Comparison of ENCODE assay signal across 23 cellular contexts in genomic region chr14:43243168-43243567, GRCh38.
DNase-seq lines count a peak whose midpoint lies in the region; ATAC-seq, FAIRE-seq and TF ChIP-seq lines count a peak whose summit lies in the region.
"Had no signal": no experiment of that assay in that cellular context is flagged by ENCODE, and none has a peak within 500 bp of the region (broad histone marks: within the 10 kb centered on the region; RNA-seq: fewer than 3 reads in every experiment).

No MANE protein-coding gene starts in this region.

- TF ChIP-seq RAD21 in HepG2 (CRISPR knock-in tag; IDR thresholded peaks at IDR 0.05): no peak

- ATAC-seq in HepG2 (no peak), right lobe of liver (no peak)
- ATAC-seq: GM12878 had no signal

- intact Hi-C loops in HepG2 (cut with micrococcal nuclease; ENCODE audit: unreplicated experiment) (no loop called here), right lobe of liver (cut with DNase I) (no loop called here), posterior vena cava (cut with DNase I) (no loop called here)

- H3K27ac ChIP-seq in HepG2 (ENCODE audit: extremely low read length, insufficient read depth, low read length) (no peak overlapping the region), right lobe of liver (no peak overlapping the region), Karpas-422 (ENCODE audit: low read length) (no peak overlapping the region)
- H3K27ac ChIP-seq: 22Rv1, BLaER1 had no signal

- H3K9ac ChIP-seq in HepG2 (ENCODE audit: insufficient read depth, low read depth, low read length) (no peak overlapping the region), Karpas-422 (ENCODE audit: low read length) (no peak overlapping the region)
- H3K9ac ChIP-seq: BLaER1 had no signal

- FAIRE-seq in HepG2 (lab: Jason Lieb, UNC): no peak
- FAIRE-seq: GM12878, GM19239 had no signal

- no peak for DNase-seq in HepG2 (ENCODE audit: low spot score)
- no peak for DNase-seq in right lobe of liver
- DNase-seq in Karpas-422: no peak
- DNase-seq in posterior vena cava (ENCODE audit: low spot score): no peak
- DNase-seq in HPDE6-E6E7 (ENCODE audit: extremely low spot score): no peak
- DNase-seq: ACHN; BE2C; C1 segment of cervical spinal cord; CD4-positive, alpha-beta memory T cell; CD4-positive, CD25-positive, alpha-beta regulatory T cell; CD8-positive, alpha-beta memory T cell; COR-L47; DMS 273 treated with DMSO at 0.1 percent for 48 hours; DMS153; DMS53; DMS79; DND-41; EL; GDM1 had no signal

- H3K4me3 ChIP-seq in HepG2 (replicated peaks in 1 of 3; ENCODE audit: insufficient read depth in 1 of 3, low read depth in 2 of 3, low read length in 3 of 3) (no peak overlapping the region), right lobe of liver (no peak overlapping the region), Karpas-422 (ENCODE audit: low read length) (no peak overlapping the region)
- H3K4me3 ChIP-seq: BLaER1, GM12878 had no signal

- no TSS peak for BruUV-seq in HepG2 (replicated peaks; lab: Mats Ljungman, UMichigan)

- CTCF ChIA-PET in HepG2 (lab: Yijun Ruan, JAX; ENCODE audit: low intra/inter-chr PET ratio, low total read pairs): no interaction called here

- TF ChIP-seq CTCF in HepG2 (CRISPR knock-in tag; IDR thresholded peaks at IDR 0.05) (no peak), right lobe of liver (IDR thresholded peaks at IDR 0.05) (no peak)

- no peaks in the 10 kb centered on the region for H3K36me3 ChIP-seq in HepG2 (replicated peaks in 1 of 2; ENCODE audit: control insufficient read depth in 1 of 2, insufficient read depth in 2 of 2, low read length in 2 of 2)
- no peaks in the 10 kb centered on the region for H3K36me3 ChIP-seq in right lobe of liver
- no peaks in the 10 kb centered on the region for H3K36me3 ChIP-seq in Karpas-422 (ENCODE audit: insufficient read depth, low read length)
- H3K36me3 ChIP-seq: BE2C, BLaER1 had no signal

- H2AFZ ChIP-seq in HepG2 (ENCODE audit: low read length) (no peak overlapping the region), Karpas-422 (ENCODE audit: low read length) (peak overlapping the region; percentile 27; the same call in 1 of the 2 replicates)

- H3K27me3 ChIP-seq in HepG2 (ENCODE audit: control insufficient read depth in 1 of 2, insufficient read depth in 2 of 2, low read length in 2 of 2) (no peaks in the 10 kb centered on the region), right lobe of liver (no peaks in the 10 kb centered on the region), Karpas-422 (ENCODE audit: low read length) (no peaks in the 10 kb centered on the region)
- H3K27me3 ChIP-seq: BE2C, BLaER1 had no signal

- TF ChIP-seq POLR2A in HepG2 (IDR thresholded peaks at IDR 0.05; ENCODE audit: insufficient read depth in 1 of 2, low read depth in 2 of 2, low read length in 2 of 2) (no peak), right lobe of liver (IDR thresholded peaks at IDR 0.05) (no peak)

- no peaks in the 10 kb centered on the region for H3K4me1 ChIP-seq in HepG2 (ENCODE audit: insufficient read depth, low read length)
- no peaks in the 10 kb centered on the region for H3K4me1 ChIP-seq in right lobe of liver
- H3K4me1 ChIP-seq in Karpas-422 (ENCODE audit: low read length): no peaks in the 10 kb centered on the region
- H3K4me1 ChIP-seq: BE2C, BLaER1 had no signal

- 0% methylated on average over 1 of the region's 1 CpG for WGBS in HepG2 (ENCODE audit: low lambda C conversion rate)
- 42% methylated on average over 1 of the region's 1 CpG for WGBS in right lobe of liver (ENCODE audit: insufficient coverage, low coverage, low lambda C conversion rate, missing lambda C conversion rate)

- H3K9me2 ChIP-seq in Karpas-422 (replicated peaks; ENCODE audit: insufficient read depth, low read length): no peaks in the 10 kb centered on the region

- H3K79me2 ChIP-seq in HepG2 (ENCODE audit: insufficient read depth, low read length): no peaks in the 10 kb centered on the region
- no peaks in the 10 kb centered on the region for H3K79me2 ChIP-seq in Karpas-422 (ENCODE audit: low read length)

- H3K4me2 ChIP-seq in HepG2 (ENCODE audit: low read depth, low read length) (no peak overlapping the region), Karpas-422 (ENCODE audit: low read depth, low read length, poor library complexity, severe bottlenecking) (no peak overlapping the region)
- H3K4me2 ChIP-seq: BLaER1 had no signal

- H4K20me1 ChIP-seq in HepG2 (ENCODE audit: insufficient read depth, low read length) (no peaks in the 10 kb centered on the region), Karpas-422 (ENCODE audit: insufficient read depth, low read depth, low read length) (no peaks in the 10 kb centered on the region)
- H4K20me1 ChIP-seq: BLaER1 had no signal

- TF ChIP-seq EP300 in HepG2 (IDR thresholded peaks at IDR 0.05; ENCODE audit: low read depth in 2 of 2, low read length in 2 of 2) (no peak), HepG2 (CRISPR knock-in tag; IDR thresholded peaks at IDR 0.05; ENCODE audit: borderline replicate concordance) (no peak)

- H3K9me3 ChIP-seq in HepG2 (ENCODE audit: low read length): peaks cover 95% of the 10 kb centered on the region
- H3K9me3 ChIP-seq in right lobe of liver: no peaks in the 10 kb centered on the region
- H3K9me3 ChIP-seq in Karpas-422 (ENCODE audit: low read length): no peaks in the 10 kb centered on the region
- H3K9me3 ChIP-seq: BE2C, BLaER1 had no signal

- POLR2A ChIA-PET in HepG2 (lab: Yijun Ruan, JAX): no interaction called here

- in situ Hi-C loops in HepG2 (cut with HindIII; ENCODE audit: extremely low pct_ligation_motif_present, low pct_unique_long_range_greater_than_20kb): no loop called here

TF ChIP-seq in HepG2, 621 proteins besides CTCF, POLR2A, EP300 and RAD21 (continues in another document):
- TF ChIP-seq ZNF362 (CRISPR knock-in tag; IDR thresholded peaks at IDR 0.05; ENCODE audit: borderline replicate concordance) (no peak), MAFK (conservative IDR thresholded peaks at IDR 0.05 in 1 of 2, IDR thresholded peaks at IDR 0.05 in 1 of 2; ENCODE audit: low read length in 2 of 2) (peak; percentile 98 to 99), GPN1 (CRISPR knock-in tag; IDR thresholded peaks at IDR 0.05; ENCODE audit: borderline replicate concordance) (no peak), ZNF883 (CRISPR knock-in tag; IDR thresholded peaks at IDR 0.05; ENCODE audit: not compliant biosample characterization) (no peak), STAT6 (CRISPR knock-in tag; IDR thresholded peaks at IDR 0.05; ENCODE audit: borderline replicate concordance) (no peak), PATZ1 (CRISPR knock-in tag; IDR thresholded peaks at IDR 0.05) (no peak), NCOA5 (CRISPR knock-in tag; IDR thresholded peaks at IDR 0.05) (no peak), DBP (CRISPR knock-in tag; IDR thresholded peaks at IDR 0.05; ENCODE audit: not compliant biosample characterization) (no peak), ZC3H4 (CRISPR knock-in tag; IDR thresholded peaks at IDR 0.05; ENCODE audit: borderline replicate concordance) (no peak), ZNF329 (CRISPR knock-in tag; IDR thresholded peaks at IDR 0.05; ENCODE audit: low read depth) (no peak), ZNF451 (CRISPR knock-in tag; IDR thresholded peaks at IDR 0.05) (no peak), TCF7L2 (IDR thresholded peaks at IDR 0.05; ENCODE audit: low read depth, low read length) (no peak)
